14 cellular contexts compared by ENCODE assay signal in the genomic region with DNA sequence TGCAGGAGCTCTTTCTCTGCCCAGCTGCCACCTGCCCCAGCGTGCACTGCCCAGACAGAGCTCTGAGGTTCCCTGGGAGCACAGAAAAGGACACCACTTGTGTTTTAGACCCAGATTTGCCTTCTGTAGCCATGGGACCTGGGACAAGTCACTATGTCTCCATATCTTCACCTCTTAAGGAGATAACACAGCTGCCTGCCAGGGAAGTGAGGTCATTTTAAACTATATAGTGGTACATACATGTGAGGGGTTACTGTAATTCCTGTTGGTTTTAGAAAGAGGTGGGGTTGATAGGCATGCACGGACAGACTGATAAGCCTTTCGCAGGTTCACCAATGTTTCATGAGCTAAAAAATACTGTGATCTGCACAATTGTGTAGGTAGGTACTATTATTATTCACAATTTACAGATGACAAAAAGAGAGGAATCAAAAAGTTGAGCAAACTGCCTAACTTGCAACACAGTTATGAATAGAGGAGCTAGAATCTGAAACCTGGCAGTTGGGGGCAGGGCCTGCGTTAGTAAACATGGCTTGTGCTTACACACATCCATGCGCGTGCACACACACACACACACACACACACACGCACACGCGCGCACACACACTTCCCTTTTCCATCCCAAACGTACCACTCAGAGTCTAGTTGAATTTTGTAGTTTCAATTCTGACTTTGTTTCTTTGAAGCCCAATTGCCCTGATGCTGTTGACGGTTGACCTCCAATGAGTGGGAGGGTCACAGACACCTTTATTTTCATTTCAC.
DNase-seq lines count a peak whose midpoint lies in the region; ATAC-seq and TF ChIP-seq lines count a peak whose summit lies in the region.
"Had no signal": no experiment of that assay in that cellular context is flagged by ENCODE, and none has a peak within 500 bp of the region (broad histone marks: within the 10 kb centered on the region; RNA-seq: fewer than 3 reads in every experiment).

No MANE protein-coding gene starts in this region.

- no peak overlapping the region for H3K27ac ChIP-seq in endodermal cell (ENCODE audit: low read depth, low read length)
- H3K27ac ChIP-seq in aorta (ENCODE audit: low read depth in 1 of 2, low read length in 2 of 2): no peak overlapping the region

- no peaks in the 10 kb centered on the region for H3K36me3 ChIP-seq in endodermal cell (ENCODE audit: control insufficient read depth, insufficient read depth, low read length)
- H3K36me3 ChIP-seq in mucosa of stomach (ENCODE audit: control insufficient read depth, insufficient read depth, low read length): no peaks in the 10 kb centered on the region
- no peaks in the 10 kb centered on the region for H3K36me3 ChIP-seq in aorta (ENCODE audit: control insufficient read depth in 1 of 2, insufficient read depth in 2 of 2, low read length in 1 of 2)
- H3K36me3 ChIP-seq: tibial nerve had no signal

- H3K4me3 ChIP-seq in endodermal cell (ENCODE audit: low read length): no peak overlapping the region
- H3K4me3 ChIP-seq in mucosa of stomach (ENCODE audit: low read length): no peak overlapping the region
- H3K4me3 ChIP-seq in aorta (ENCODE audit: low read length in 2 of 2): no peak overlapping the region
- H3K4me3 ChIP-seq: mucosa of descending colon, tibial nerve had no signal

- H3K27me3 ChIP-seq in endodermal cell (ENCODE audit: control insufficient read depth, insufficient read depth, low read length, poor library complexity, severe bottlenecking) (no peaks in the 10 kb centered on the region), mucosa of stomach (ENCODE audit: control insufficient read depth, insufficient read depth, low read length) (no peaks in the 10 kb centered on the region), aorta (ENCODE audit: control insufficient read depth in 1 of 2, insufficient read depth in 2 of 2, low read length in 1 of 2) (no peaks in the 10 kb centered on the region)
- H3K27me3 ChIP-seq: tibial nerve had no signal

- H3K9ac ChIP-seq in endodermal cell (ENCODE audit: extremely low read depth, low read length, poor library complexity, severe bottlenecking) (no peak overlapping the region), mucosa of stomach (ENCODE audit: low read length) (peak overlapping the region; percentile 54)

- intact Hi-C loops in Right ventricle myocardium inferior (cut with DNase I): loop anchor here (5.0 kb wide), 1 partner anchor 383 kb away; no protein-coding TSS in a partner anchor
- intact Hi-C loops in cardiac septum (cut with DNase I): loop anchor here (5.0 kb wide), 1 partner anchor 223 kb away; no protein-coding TSS in a partner anchor
- intact Hi-C loops in aorta (cut with DNase I): no loop called here

- 89 to 100% methylated on average over 5 to 12 of the region's 12 CpGs for WGBS in endodermal cell (ENCODE audit: insufficient coverage in 1 of 2, insufficient read length in 1 of 2), 2 experiments
- 65 to 69% methylated on average over 12 of the region's 12 CpGs for WGBS in aorta, 2 donors

- DNase-seq in Right ventricle myocardium inferior (ENCODE audit: missing footprints) (peak; percentile 84), cardiac septum (ENCODE audit: low spot score) (no peak), endodermal cell (peak; percentile 20), aorta (peak in 1 of 2 donors; percentile 75), AG08395 (ENCODE audit: low spot score) (no peak), COR-L47 (lab: John Stamatoyannopoulos, UW) (no peak)
- DNase-seq in activated naive CD4-positive, alpha-beta T cell treated with anti-CD3 and anti-CD28 coated beads, Interleukin-2, amount 50 U/mL, for 16 hours: no peak
- DNase-seq: activated T-cell treated with anti-CD3 and anti-CD28 coated beads for 4 hours, MM.1S, NCI-H345, RPMI8226 had no signal

- no peaks in the 10 kb centered on the region for H3K36me3 Mint-ChIP-seq in endodermal cell (ENCODE audit: low read depth)

- H3K27me3 Mint-ChIP-seq in endodermal cell (ENCODE audit: insufficient read depth): no peaks in the 10 kb centered on the region

- H3K9me3 ChIP-seq in endodermal cell (ENCODE audit: control insufficient read depth, low read length) (peaks cover 11% of the 10 kb centered on the region), mucosa of stomach (ENCODE audit: control insufficient read depth, low read length) (no peaks in the 10 kb centered on the region), aorta (ENCODE audit: control insufficient read depth, low read length) (peaks cover 2% of the 10 kb centered on the region)

- H3K4me3 Mint-ChIP-seq in endodermal cell: no peak overlapping the region

- peaks cover 12% of the 10 kb centered on the region for H3K9me3 Mint-ChIP-seq in endodermal cell

- ATAC-seq in Right ventricle myocardium inferior (no peak), aorta (ENCODE audit: low FRiP score) (peak; percentile 22)

- H3K4me1 ChIP-seq in endodermal cell (ENCODE audit: control insufficient read depth, insufficient read depth, low read length) (no peaks in the 10 kb centered on the region), mucosa of stomach (ENCODE audit: control insufficient read depth, insufficient read depth, low read length) (peaks cover 65% of the 10 kb centered on the region), aorta (ENCODE audit: control insufficient read depth in 1 of 2, insufficient read depth in 2 of 2, low read length in 2 of 2) (no peaks in the 10 kb centered on the region)

- no peak for TF ChIP-seq CTCF in endodermal cell (conservative IDR thresholded peaks at IDR 0.05)

- H3K4me1 Mint-ChIP-seq in endodermal cell: no peaks in the 10 kb centered on the region

- no peak overlapping the region for H3K27ac Mint-ChIP-seq in endodermal cell

Comparison
In these comparisons a context has a peak if more than half of its experiments do, and no peak if none do; other contexts are left out.
1. DNase-seq: peak in Right ventricle myocardium inferior (single experiment) and endodermal cell (single experiment); none in cardiac septum (single experiment), AG08395 (single experiment), activated naive CD4-positive, alpha-beta T cell treated with anti-CD3 and anti-CD28 coated beads, Interleukin-2, amount 50 U/mL, for 16 hours (single experiment) and COR-L47 (single experiment).
2. intact Hi-C loops: an anchor here in Right ventricle myocardium inferior (5.0 kb wide) and cardiac septum (5.0 kb wide); none called in aorta.